In the genomic region with DNA sequence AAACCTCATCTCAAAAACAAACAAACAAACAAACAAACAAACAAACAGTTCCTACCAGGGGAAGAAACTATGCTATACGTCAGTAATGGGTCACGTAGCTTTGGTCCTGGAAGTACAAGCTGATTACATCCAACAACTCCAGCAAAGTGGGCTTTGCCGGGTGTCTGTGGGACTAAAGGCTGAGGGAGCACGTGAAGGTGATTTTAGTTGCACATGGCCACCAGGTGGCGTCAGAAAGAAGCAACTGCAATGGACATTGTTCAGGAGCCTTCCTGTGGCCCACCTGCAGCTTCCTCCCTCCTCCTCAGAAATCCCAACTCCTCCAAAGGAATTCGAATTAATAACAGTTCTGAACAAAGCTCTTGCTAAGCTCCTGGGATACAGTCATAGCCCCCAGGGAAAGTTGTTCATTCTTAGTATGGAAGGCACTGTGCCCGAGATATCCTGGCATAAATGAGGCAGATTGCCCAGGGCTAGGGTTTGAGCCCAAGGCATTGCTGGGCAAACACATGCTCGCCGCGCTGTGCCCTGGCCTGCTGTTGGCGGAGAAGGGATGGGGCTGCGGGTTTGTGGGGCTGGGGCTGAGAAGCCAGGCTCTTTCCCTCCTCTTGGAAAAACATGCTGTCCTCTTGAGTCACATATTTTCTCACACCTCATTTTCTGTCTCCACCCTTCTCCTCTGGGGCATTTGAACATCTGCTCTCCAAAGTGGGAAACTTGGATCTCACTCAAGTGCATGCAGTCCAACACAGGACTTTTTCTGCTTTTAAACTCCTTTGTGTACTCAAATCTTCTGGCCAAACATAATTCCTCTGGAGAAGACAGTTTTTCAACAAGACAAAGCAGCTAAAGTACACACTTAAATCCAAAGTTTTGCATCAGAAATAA, we compare ENCODE assay signal across 8 cellular contexts. TPM values are rescaled to one million over a fixed set of nuclear protein-coding genes. Genes with fewer than 3 reads are reported as not detected.
DNase-seq lines count a peak whose midpoint lies in the region; ATAC-seq and TF ChIP-seq lines count a peak whose summit lies in the region.

No MANE protein-coding gene starts in this region.

- H4K20me1 ChIP-seq in hepatocyte (ENCODE audit: insufficient read depth, poor library complexity, severe bottlenecking), result no peaks in the 10 kb centered on the region

- H2AFZ ChIP-seq in hepatocyte, result peak overlapping the region; percentile 42

- H3K79me2 ChIP-seq in hepatocyte, result no peaks in the 10 kb centered on the region

- H3K4me3 ChIP-seq in hepatocyte (no peak overlapping the region), sigmoid colon (no peak overlapping the region)

- no peaks in the 10 kb centered on the region for H3K9me3 ChIP-seq in hepatocyte (ENCODE audit: low read depth)
- no peaks in the 10 kb centered on the region for H3K9me3 ChIP-seq in sigmoid colon

- H3K27ac ChIP-seq in hepatocyte, result peak overlapping the region; percentile 83
- peak overlapping the region; percentile 78 to 89 (median 84) for H3K27ac ChIP-seq in sigmoid colon

- no peaks in the 10 kb centered on the region for H3K9me2 ChIP-seq in hepatocyte (replicated peaks; ENCODE audit: insufficient read depth)

- intact Hi-C loops in sigmoid colon (cut with DNase I), result loop anchor here (1.0 to 5.0 kb wide), 2 partner anchors 70 to 134 kb away; a partner anchor contains a TSS

- H3K4me1 ChIP-seq in hepatocyte (ENCODE audit: insufficient read depth) (peaks cover 19% of the 10 kb centered on the region), sigmoid colon (peaks cover 0 to 46% (median 40%) of the 10 kb centered on the region in 4 donors)

- no peak for TF ChIP-seq POLR2A in sigmoid colon (IDR thresholded peaks at IDR 0.05)

- DNase-seq in AG08395 (ENCODE audit: low spot score) (peak; percentile 75), GM19240 (ENCODE audit: insufficient read length, low spot score) (peak; percentile 53), NCI-H146 (lab: John Stamatoyannopoulos, UW) (peak; percentile 81), T-helper 22 cell (ENCODE audit: low read depth) (peak; percentile 42), astrocyte of the hippocampus (ENCODE audit: low read depth, low spot score) (peak; percentile 89), hepatocyte (ENCODE audit: low spot score) (peak; percentile 88), sigmoid colon (peak; percentile 93)

- H3K36me3 ChIP-seq in hepatocyte (replicated peaks; ENCODE audit: insufficient read depth, low read depth) (no peaks in the 10 kb centered on the region), sigmoid colon (no peaks in the 10 kb centered on the region)

- WGBS in hepatocyte (ENCODE audit: low lambda C conversion rate, missing lambda C conversion rate), result 30% methylated on average over 12 of the region's 12 CpGs
- WGBS in sigmoid colon, 2 donors, result 24 to 38% methylated on average over 12 of the region's 12 CpGs

- H3K4me2 ChIP-seq in hepatocyte, result peak overlapping the region; percentile 62

- TF ChIP-seq CTCF in hepatocyte (IDR thresholded peaks at IDR 0.05; ENCODE audit: poor library complexity) (peak; percentile 74), sigmoid colon (IDR thresholded peaks at IDR 0.05) (peak; percentile 62 to 86 (median 76))

- H3K27me3 ChIP-seq in hepatocyte (no peaks in the 10 kb centered on the region), sigmoid colon (no peaks in the 10 kb centered on the region)

- ATAC-seq in HG03196 (IDR thresholded peaks at IDR 0.05; ENCODE audit: unreplicated experiment), result no peak

- no peak for TF ChIP-seq EP300 in sigmoid colon (IDR thresholded peaks at IDR 0.05)

RNA-seq across cellular contexts. Expression of a gene that starts 28.6 kb away (rescaled TPM):
- total RNA-seq in hepatocyte (0.20 and 0.80 TPM in 2 replicates), sigmoid colon (1 to 10 TPM in 1 of 4 donors, under 1 TPM in 1, not detected in 2; 0.82 to 2.1 TPM)
- polyA plus RNA-seq in hepatocyte (not detected in 2 replicates), sigmoid colon (1 to 10 TPM in 1 of 3 donors, under 1 TPM in 1, not detected in 1; 0.28 to 2.4 TPM)

RNA-seq across cellular contexts. Expression of a gene that starts 48.5 kb away (rescaled TPM):
- total RNA-seq in hepatocyte (12.8 and 21.6 TPM in 2 replicates), sigmoid colon (10 to 100 TPM; 34.3 to 71.7 (median 46.9) TPM)
- polyA plus RNA-seq in hepatocyte (7.2 and 7.3 TPM in 2 replicates), sigmoid colon (10 to 100 TPM in 2 of 3 donors, 1 to 10 TPM in 1; 7.2 to 15.9 (median 12.0) TPM)

Comparison
In these comparisons a context has a peak if more than half of its experiments do, and no peak if none do; other contexts are left out.
1. DNase-seq: peak in every context shown above with its lines; median percentile 93 in sigmoid colon; 89 in astrocyte of the hippocampus; 88 in hepatocyte; 81 in NCI-H146; 75 in AG08395; 53 in GM19240; 42 in T-helper 22 cell.